Comparison of ENCODE assay signal across 14 cellular contexts in genomic region chr14:88849717-88850116, GRCh38.
"Had no signal": no experiment of that assay in that cellular context is flagged by ENCODE, and none has a peak within 500 bp of the region (broad histone marks: within the 10 kb centered on the region; RNA-seq: fewer than 3 reads in every experiment).

No MANE protein-coding gene starts in this region.

- H3K27ac ChIP-seq: gastroesophageal sphincter had no signal

- H3K27ac Mint-ChIP-seq: activated CD8-positive, alpha-beta T cell treated with anti-CD3 and anti-CD28 coated beads, Interleukin-2, amount 10 ng/mL, durations not matched to agents 7 days and 5 days; activated naive CD8-positive, alpha-beta T cell treated with anti-CD3 and anti-CD28 coated beads, Interleukin-2, amount 50 U/mL, for 24 hours; stimulated activated naive CD8-positive, alpha-beta T cell treated with anti-CD3 and anti-CD28 coated beads, Interleukin-15, amount 100 ng/mL, for 72 hours had no signal

- ATAC-seq: activated CD8-positive, alpha-beta T cell treated with anti-CD3 and anti-CD28 coated beads, Interleukin-2, amount 10 ng/mL, durations not matched to agents 7 days and 5 days; activated naive CD8-positive, alpha-beta T cell treated with anti-CD3 and anti-CD28 coated beads, Interleukin-2, amount 50 U/mL, for 24 hours; esophagus mucosa; gastroesophageal sphincter; stimulated activated naive CD8-positive, alpha-beta T cell treated with anti-CD3 and anti-CD28 coated beads, Interleukin-15, amount 100 ng/mL, for 72 hours had no signal

- H3K4me1 Mint-ChIP-seq: activated naive CD8-positive, alpha-beta T cell treated with anti-CD3 and anti-CD28 coated beads, Interleukin-2, amount 50 U/mL, for 24 hours; stimulated activated naive CD8-positive, alpha-beta T cell treated with anti-CD3 and anti-CD28 coated beads, Interleukin-15, amount 100 ng/mL, for 72 hours had no signal

- H3K9me3 ChIP-seq: gastroesophageal sphincter, testis had no signal

- H3K4me1 ChIP-seq: gastroesophageal sphincter, testis had no signal

- H3K9me3 Mint-ChIP-seq: activated naive CD8-positive, alpha-beta T cell treated with anti-CD3 and anti-CD28 coated beads, Interleukin-2, amount 50 U/mL, for 24 hours; stimulated activated naive CD8-positive, alpha-beta T cell treated with anti-CD3 and anti-CD28 coated beads, Interleukin-15, amount 100 ng/mL, for 72 hours had no signal

- H3K4me3 ChIP-seq: gastroesophageal sphincter, testis had no signal

- H3K27me3 ChIP-seq: gastroesophageal sphincter, testis had no signal

- DNase-seq: activated CD4-positive, alpha-beta T cell treated with anti-CD3 and anti-CD28 coated beads for 48 hours; activated CD8-positive, alpha-beta memory T cell treated with anti-CD3 and anti-CD28 coated beads, Interleukin-2, amount 50 U/mL, for 48 hours; activated CD8-positive, alpha-beta T cell treated with anti-CD3 and anti-CD28 coated beads, Interleukin-2, amount 10 ng/mL, durations not matched to agents 7 days and 5 days; activated naive CD4-positive, alpha-beta T cell treated with Interleukin-2 at 50 U/mL for 16 hours; activated naive CD8-positive, alpha-beta T cell treated with anti-CD3 and anti-CD28 coated beads, Interleukin-2, amount 50 U/mL, for 24 hours; caudate nucleus; cortex of kidney; kidney glomerular epithelial cell; stimulated activated CD4-positive, alpha-beta T cell treated with anti-CD3 and anti-CD28 coated beads, Interleukin-4, amount 100 ng/mL, for 1 hour; stimulated activated naive CD8-positive, alpha-beta T cell treated with anti-CD3 and anti-CD28 coated beads, Interleukin-15, amount 100 ng/mL, for 72 hours; T-helper 1 cell had no signal

- H3K4me3 Mint-ChIP-seq: activated CD8-positive, alpha-beta T cell treated with anti-CD3 and anti-CD28 coated beads, Interleukin-2, amount 10 ng/mL, durations not matched to agents 7 days and 5 days; activated naive CD8-positive, alpha-beta T cell treated with anti-CD3 and anti-CD28 coated beads, Interleukin-2, amount 50 U/mL, for 24 hours; stimulated activated naive CD8-positive, alpha-beta T cell treated with anti-CD3 and anti-CD28 coated beads, Interleukin-15, amount 100 ng/mL, for 72 hours had no signal

- H3K27me3 Mint-ChIP-seq: activated naive CD8-positive, alpha-beta T cell treated with anti-CD3 and anti-CD28 coated beads, Interleukin-2, amount 50 U/mL, for 24 hours; stimulated activated naive CD8-positive, alpha-beta T cell treated with anti-CD3 and anti-CD28 coated beads, Interleukin-15, amount 100 ng/mL, for 72 hours had no signal
